14 cellular contexts compared by ENCODE assay signal in genomic region chr2:150729495-150729955, GRCh38.
DNase-seq lines count a peak whose midpoint lies in the region; ATAC-seq, FAIRE-seq and TF ChIP-seq lines count a peak whose summit lies in the region.
"Had no signal": no experiment of that assay in that cellular context is flagged by ENCODE, and none has a peak within 500 bp of the region (broad histone marks: within the 10 kb centered on the region; RNA-seq: fewer than 3 reads in every experiment).

No MANE protein-coding gene starts in this region.

- no peak for TF ChIP-seq POLR2A in erythroblast (IDR thresholded peaks at IDR 0.05; ENCODE audit: low read length)

- TF ChIP-seq CTCF in bronchial epithelial cell (IDR thresholded peaks at IDR 0.05; ENCODE audit: insufficient read depth, low read length, severe bottlenecking): no peak

- no peaks in the 10 kb centered on the region for H3K36me3 ChIP-seq in bronchial epithelial cell (ENCODE audit: control insufficient read depth, insufficient read depth, low read length)

- H3K27me3 ChIP-seq in bronchial epithelial cell (ENCODE audit: control insufficient read depth, insufficient read depth, low read length): no peaks in the 10 kb centered on the region
- H3K27me3 ChIP-seq: testis had no signal

- no peak for FAIRE-seq in bronchial epithelial cell (lab: Jason Lieb, UNC)

- ATAC-seq in GM18861 (IDR thresholded peaks at IDR 0.05; ENCODE audit: unreplicated experiment) (peak; percentile 81), GM21717 (IDR thresholded peaks at IDR 0.05; ENCODE audit: unreplicated experiment) (peak; percentile 77), HG03135 (IDR thresholded peaks at IDR 0.05; ENCODE audit: unreplicated experiment) (peak; percentile 69)
- ATAC-seq: GM23338 had no signal

- DNase-seq in bronchial epithelial cell (ENCODE audit: low read depth) (peak; percentile 50), NCI-H1417 (lab: John Stamatoyannopoulos, UW) (no peak), erythroblast (lab: John Stamatoyannopoulos, UW) (no peak), GM19238 (ENCODE audit: insufficient read length, low spot score) (no peak)
- no peak for DNase-seq in central memory CD4-positive, alpha-beta T cell
- DNase-seq: anterior cingulate cortex, endodermal cell, KG1, midbrain, testis had no signal

- no peak overlapping the region for H3K4me3 ChIP-seq in bronchial epithelial cell (ENCODE audit: low read depth, low read length)
- H3K4me3 ChIP-seq: GM23338, testis had no signal
